ENCODE assay signal across 8 cellular contexts in genomic region chr17:17681187-17681743, GRCh38. TPM values are rescaled to one million over a fixed set of nuclear protein-coding genes. Genes with fewer than 3 reads are reported as not detected.
A peak's percentile ranks its signal among the peaks of the same experiment; 100 is the strongest.
DNase-seq lines count a peak whose midpoint lies in the region; ATAC-seq and TF ChIP-seq lines count a peak whose summit lies in the region.

RAI1 (plus strand) TSS chr17:17681458; CDS start chr17:17792949, 111,491 bp downstream.

- peak within 1 kb of the TSS; percentile 85 for H3K27ac ChIP-seq in KMS-11
- peak within 1 kb of the TSS; percentile 98 for H3K27ac ChIP-seq in RWPE2 (ENCODE audit: poor library complexity, severe bottlenecking)

- DNase-seq in COLO829 (ENCODE audit: low spot score) (peak; percentile 55), RWPE2 (ENCODE audit: low spot score) (no peak), fibroblast of the aortic adventitia (ENCODE audit: low read depth) (peak; percentile 78), natural killer cell (peak; percentile 82)
- peak; percentile 66 for DNase-seq in activated effector memory CD4-positive, alpha-beta T cell treated with Interleukin-2 at 50 U/mL for 16 hours

- H3K9me3 ChIP-seq in RWPE2 (ENCODE audit: severe bottlenecking), result no peaks in the 10 kb centered on the region

- H3K4me1 ChIP-seq in KMS-11 (ENCODE audit: low read depth, poor library complexity, severe bottlenecking) (peaks cover 28% of the 10 kb centered on the region), RWPE2 (ENCODE audit: insufficient read depth, poor library complexity, severe bottlenecking) (peaks cover 34% of the 10 kb centered on the region)

- peak within 1 kb of the TSS; percentile 44 for H2AFZ ChIP-seq in KMS-11 (ENCODE audit: low read depth)

- H3K4me3 Mint-ChIP-seq in natural killer cell, result peak within 1 kb of the TSS; percentile 93
- peak within 1 kb of the TSS; percentile 87 for H3K4me3 Mint-ChIP-seq in stimulated activated naive CD8-positive, alpha-beta T cell treated with anti-CD3 and anti-CD28 coated beads, Interleukin-15, Interleukin-2, amounts not matched to agents 100 ng/mL and 50 ng/mL, for 24 hours

- H3K4me1 Mint-ChIP-seq in natural killer cell, result peaks cover 33 to 35% of the 10 kb centered on the region in 2 donors
- peaks cover 35% of the 10 kb centered on the region for H3K4me1 Mint-ChIP-seq in stimulated activated naive CD8-positive, alpha-beta T cell treated with anti-CD3 and anti-CD28 coated beads, Interleukin-15, Interleukin-2, amounts not matched to agents 100 ng/mL and 50 ng/mL, for 24 hours (ENCODE audit: low read depth)

- no peaks in the 10 kb centered on the region for H3K9me3 Mint-ChIP-seq in natural killer cell
- no peaks in the 10 kb centered on the region for H3K9me3 Mint-ChIP-seq in stimulated activated naive CD8-positive, alpha-beta T cell treated with anti-CD3 and anti-CD28 coated beads, Interleukin-15, Interleukin-2, amounts not matched to agents 100 ng/mL and 50 ng/mL, for 24 hours

- no peak within 1 kb of the TSS for H3K4me3 ChIP-seq in KMS-11 (IDR thresholded peaks at IDR 0.05; ENCODE audit: insufficient read depth, low read depth, low read length)
- peak within 1 kb of the TSS; percentile 99 for H3K4me3 ChIP-seq in RWPE2 (ENCODE audit: severe bottlenecking)
- peak within 1 kb of the TSS; percentile 77 for H3K4me3 ChIP-seq in fibroblast of the aortic adventitia (ENCODE audit: low read depth, low read length)

- H3K36me3 ChIP-seq in KMS-11 (ENCODE audit: insufficient read depth) (no peaks in the 10 kb centered on the region), RWPE2 (ENCODE audit: low read depth) (peaks cover 9% of the 10 kb centered on the region)

- H3K27ac Mint-ChIP-seq in natural killer cell, result peak within 1 kb of the TSS; percentile 91 to 96
- peak within 1 kb of the TSS; percentile 91 for H3K27ac Mint-ChIP-seq in stimulated activated naive CD8-positive, alpha-beta T cell treated with anti-CD3 and anti-CD28 coated beads, Interleukin-15, Interleukin-2, amounts not matched to agents 100 ng/mL and 50 ng/mL, for 24 hours

- no peaks in the 10 kb centered on the region for H4K20me1 ChIP-seq in KMS-11 (ENCODE audit: insufficient read depth)

- peaks cover 0 to 3% of the 10 kb centered on the region in 2 donors for H3K27me3 Mint-ChIP-seq in natural killer cell (ENCODE audit: low read depth in 2 of 2)
- H3K27me3 Mint-ChIP-seq in stimulated activated naive CD8-positive, alpha-beta T cell treated with anti-CD3 and anti-CD28 coated beads, Interleukin-15, Interleukin-2, amounts not matched to agents 100 ng/mL and 50 ng/mL, for 24 hours, result no peaks in the 10 kb centered on the region

- peaks cover 33% of the 10 kb centered on the region for H3K79me2 ChIP-seq in KMS-11 (ENCODE audit: insufficient read depth, low read depth)

- H3K36me3 Mint-ChIP-seq in natural killer cell, result no peaks in the 10 kb centered on the region
- H3K36me3 Mint-ChIP-seq in stimulated activated naive CD8-positive, alpha-beta T cell treated with anti-CD3 and anti-CD28 coated beads, Interleukin-15, Interleukin-2, amounts not matched to agents 100 ng/mL and 50 ng/mL, for 24 hours (ENCODE audit: low read depth), result no peaks in the 10 kb centered on the region

- 0 out of 2 replicates have a peak within 1 kb of the TSS, but pooled peaks have one; percentile 33 for H3K4me2 ChIP-seq in KMS-11

- peak within 1 kb of the TSS; percentile 93 for H3K9ac ChIP-seq in KMS-11

- TF ChIP-seq CTCF in KMS-11 (conservative IDR thresholded peaks at IDR 0.05; ENCODE audit: low read depth, low read length) (peak; percentile 22; the same call in 1 of the 2 replicates), RWPE2 (IDR thresholded peaks at IDR 0.05; ENCODE audit: poor library complexity, severe bottlenecking) (peak; percentile 96), fibroblast of the aortic adventitia (IDR thresholded peaks at IDR 0.05; ENCODE audit: insufficient read depth, low read length) (peak; percentile 43), natural killer cell (IDR thresholded peaks at IDR 0.05) (peak; percentile 62)

- peak; percentile 50 for ATAC-seq in GM21381 (IDR thresholded peaks at IDR 0.05; ENCODE audit: unreplicated experiment)
- ATAC-seq in RWPE2 (ENCODE audit: low read depth), result peak; percentile 37
- ATAC-seq in natural killer cell, result peak; percentile 63 to 86 (median 72)

- intact Hi-C loops in natural killer cell (cut with micrococcal nuclease), result loop anchor here (1.0 to 5.0 kb wide), 4 partner anchors 179 to 356 kb away; partner anchors contain the start of genes ATPAF2, DRC3, GID4 and TOM1L2

- H3K27me3 ChIP-seq in KMS-11 (ENCODE audit: insufficient read depth, low read depth) (no peaks in the 10 kb centered on the region), RWPE2 (ENCODE audit: insufficient read depth, poor library complexity, severe bottlenecking) (no peaks in the 10 kb centered on the region)

RNA-seq across cellular contexts. Expression of gene RAI1, which starts in this region (rescaled TPM):
- 7.5 and 9.1 TPM in 2 replicates for total RNA-seq in fibroblast of the aortic adventitia (ENCODE audit: low replicate concordance)
- 10 to 100 TPM; 39.8 to 55.0 (median 49.4) TPM for total RNA-seq in natural killer cell

Comparison
In these comparisons a context has a peak if more than half of its experiments do, and no peak if none do; other contexts are left out.
1. CTCF ChIP-seq: peak in every context shown above with its lines; median percentile 96 in RWPE2; 62 in natural killer cell; 43 in fibroblast of the aortic adventitia; 22 in KMS-11.